In the genomic region with DNA sequence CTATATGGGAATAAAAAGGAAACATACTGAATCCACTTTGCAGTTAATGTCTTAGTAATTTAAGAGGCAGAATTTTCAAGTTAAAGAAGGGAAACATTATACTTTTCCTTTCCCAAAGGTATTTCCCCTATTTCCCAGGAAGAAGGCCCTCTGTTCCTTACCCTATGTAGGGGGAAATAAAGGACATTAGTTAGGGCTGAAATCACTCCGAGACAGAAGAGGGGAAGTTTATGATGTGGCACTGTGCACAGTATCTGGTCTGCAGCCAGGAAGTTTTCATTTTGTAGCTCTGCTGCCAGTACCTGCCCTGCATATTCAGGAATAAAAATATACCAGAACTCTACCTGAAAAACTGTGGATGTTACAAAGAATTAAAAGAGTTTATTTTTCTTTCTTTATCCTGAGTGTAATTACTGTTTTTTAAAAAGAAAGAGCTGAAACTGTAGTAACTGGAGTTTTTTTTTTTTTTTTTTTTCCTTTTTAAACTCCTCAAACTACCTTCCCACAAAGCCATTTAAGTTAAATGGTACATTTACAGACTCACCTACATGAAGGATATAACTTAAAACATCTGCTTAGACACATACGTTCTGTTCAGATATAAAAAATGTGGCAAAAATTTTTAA, we compare ENCODE assay signal across 9 cellular contexts. TPM values are rescaled to one million over a fixed set of nuclear protein-coding genes. Genes with fewer than 3 reads are reported as not detected.
DNase-seq lines count a peak whose midpoint lies in the region; ATAC-seq and TF ChIP-seq lines count a peak whose summit lies in the region.
"Had no signal": no experiment of that assay in that cellular context is flagged by ENCODE, and none has a peak within 500 bp of the region (broad histone marks: within the 10 kb centered on the region; RNA-seq: fewer than 3 reads in every experiment).

No MANE protein-coding gene starts in this region.

- H3K9me3 ChIP-seq in MM.1S (replicated peaks; ENCODE audit: insufficient read depth, low read length) = no peaks in the 10 kb centered on the region
- H3K9me3 ChIP-seq in upper lobe of left lung = no peaks in the 10 kb centered on the region

- no peak overlapping the region for H3K4me3 Mint-ChIP-seq in activated naive CD8-positive, alpha-beta T cell treated with anti-CD3 and anti-CD28 coated beads, Interleukin-2, amount 50 U/mL, for 24 hours
- H3K4me3 Mint-ChIP-seq in activated naive CD8-positive, alpha-beta T cell treated with anti-CD3 and anti-CD28 coated beads for 36 hours = no peak overlapping the region

- H3K36me3 Mint-ChIP-seq in activated naive CD8-positive, alpha-beta T cell treated with anti-CD3 and anti-CD28 coated beads, Interleukin-2, amount 50 U/mL, for 24 hours (ENCODE audit: low read depth) = no peaks in the 10 kb centered on the region
- no peaks in the 10 kb centered on the region for H3K36me3 Mint-ChIP-seq in activated naive CD8-positive, alpha-beta T cell treated with anti-CD3 and anti-CD28 coated beads for 36 hours

- peaks cover 6% of the 10 kb centered on the region for H3K4me1 Mint-ChIP-seq in activated naive CD8-positive, alpha-beta T cell treated with anti-CD3 and anti-CD28 coated beads, Interleukin-2, amount 50 U/mL, for 24 hours
- H3K4me1 Mint-ChIP-seq in activated naive CD8-positive, alpha-beta T cell treated with anti-CD3 and anti-CD28 coated beads for 36 hours = peaks cover 6% of the 10 kb centered on the region

- no peak overlapping the region for H2AFZ ChIP-seq in MM.1S (ENCODE audit: low read length)

- DNase-seq in activated naive CD8-positive, alpha-beta T cell treated with anti-CD3 and anti-CD28 coated beads, Interleukin-2, amount 50 U/mL, for 24 hours = no peak
- no peak for DNase-seq in activated naive CD8-positive, alpha-beta T cell treated with anti-CD3 and anti-CD28 coated beads for 36 hours
- DNase-seq in MM.1S (no peak), erythroblast (lab: John Stamatoyannopoulos, UW) (peak in 1 of 2 experiments; percentile 30), upper lobe of left lung (no peak), islet precursor cell (no peak), NCI-H146 treated with DMSO at 0.1 percent for 48 hours (lab: John Stamatoyannopoulos, UW; ENCODE audit: unreplicated experiment) (no peak)

- TF ChIP-seq EP300 in upper lobe of left lung (IDR thresholded peaks at IDR 0.05) = no peak

- H3K27ac Mint-ChIP-seq in activated naive CD8-positive, alpha-beta T cell treated with anti-CD3 and anti-CD28 coated beads, Interleukin-2, amount 50 U/mL, for 24 hours = no peak overlapping the region
- no peak overlapping the region for H3K27ac Mint-ChIP-seq in activated naive CD8-positive, alpha-beta T cell treated with anti-CD3 and anti-CD28 coated beads for 36 hours

- H3K27me3 Mint-ChIP-seq in activated naive CD8-positive, alpha-beta T cell treated with anti-CD3 and anti-CD28 coated beads, Interleukin-2, amount 50 U/mL, for 24 hours = peaks cover 36% of the 10 kb centered on the region
- peaks cover 55% of the 10 kb centered on the region for H3K27me3 Mint-ChIP-seq in activated naive CD8-positive, alpha-beta T cell treated with anti-CD3 and anti-CD28 coated beads for 36 hours

- H3K27ac ChIP-seq in MM.1S (ENCODE audit: low read length) (peak overlapping the region; percentile 34; the same call in 1 of the 2 replicates), upper lobe of left lung (peak overlapping the region; percentile 3 to 95 (median 41))

- H3K4me2 ChIP-seq in MM.1S (ENCODE audit: low read depth, low read length) = peak overlapping the region; percentile 69

- no peaks in the 10 kb centered on the region for H3K9me2 ChIP-seq in MM.1S (replicated peaks; ENCODE audit: insufficient read depth, low read length)

- WGBS in upper lobe of left lung, 2 donors = 32 to 40% methylated on average over 2 of the region's 2 CpGs

- peaks cover 9% of the 10 kb centered on the region; the same call in 1 of the 2 replicates for H3K4me1 ChIP-seq in MM.1S (ENCODE audit: low read length)
- peaks cover 5 to 40% (median 16%) of the 10 kb centered on the region in 4 donors for H3K4me1 ChIP-seq in upper lobe of left lung

- H3K9me3 Mint-ChIP-seq in activated naive CD8-positive, alpha-beta T cell treated with anti-CD3 and anti-CD28 coated beads, Interleukin-2, amount 50 U/mL, for 24 hours = no peaks in the 10 kb centered on the region
- H3K9me3 Mint-ChIP-seq in activated naive CD8-positive, alpha-beta T cell treated with anti-CD3 and anti-CD28 coated beads for 36 hours = no peaks in the 10 kb centered on the region

- peak overlapping the region; percentile 95 for H3K9ac ChIP-seq in MM.1S (ENCODE audit: low read length)

- peaks cover 12% of the 10 kb centered on the region; the same call in 1 of the 2 replicates for H3F3A ChIP-seq in MM.1S (ENCODE audit: insufficient read depth, low read length)

- peaks cover 100% of the 10 kb centered on the region for H3K79me2 ChIP-seq in MM.1S (ENCODE audit: low read length)

- TF ChIP-seq CTCF in MM.1S (IDR thresholded peaks at IDR 0.05; ENCODE audit: low read length) = no peak
- no peak for TF ChIP-seq CTCF in upper lobe of left lung (IDR thresholded peaks at IDR 0.05)

- TF ChIP-seq POLR2A in erythroblast (IDR thresholded peaks at IDR 0.05; ENCODE audit: low read length) (peak; percentile 72), upper lobe of left lung (IDR thresholded peaks at IDR 0.05) (no peak)

- peak; percentile 40 for ATAC-seq in activated naive CD8-positive, alpha-beta T cell treated with anti-CD3 and anti-CD28 coated beads, Interleukin-2, amount 50 U/mL, for 24 hours
- ATAC-seq in upper lobe of left lung (ENCODE audit: low FRiP score in 2 of 2) = peak in 1 of 2 donors; percentile 43
- ATAC-seq in GM21360 (IDR thresholded peaks at IDR 0.05; ENCODE audit: unreplicated experiment) = no peak
- ATAC-seq: HCT116 had no signal

- H3K36me3 ChIP-seq in MM.1S (replicated peaks; ENCODE audit: insufficient read depth, low read length) = peaks cover 17% of the 10 kb centered on the region
- no peaks in the 10 kb centered on the region for H3K36me3 ChIP-seq in upper lobe of left lung

- peaks cover 20% of the 10 kb centered on the region for H4K20me1 ChIP-seq in MM.1S (ENCODE audit: insufficient read depth, low read length)

- H3K27me3 ChIP-seq in MM.1S (replicated peaks; ENCODE audit: insufficient read depth, low read length) (no peaks in the 10 kb centered on the region), upper lobe of left lung (no peaks in the 10 kb centered on the region)

- peak overlapping the region; percentile 79 for H3K4me3 ChIP-seq in MM.1S (ENCODE audit: low read length)
- peak overlapping the region in 2 of 4 donors; percentile 2 to 7 for H3K4me3 ChIP-seq in upper lobe of left lung

RNA-seq across cellular contexts. Expression of a gene that starts 7.3 kb away (rescaled TPM):
- 1 to 10 TPM; 1.5 to 2.1 TPM for total RNA-seq in activated naive CD8-positive, alpha-beta T cell treated with anti-CD3 and anti-CD28 coated beads for 36 hours
- 10 to 100 TPM; 20.5 to 46.2 (median 35.8) TPM for total RNA-seq in upper lobe of left lung

Comparison
In these comparisons a context has a peak if more than half of its experiments do, and no peak if none do; other contexts are left out.
1. RNA of a gene that starts 7.3 kb away (total RNA-seq): 20.5 to 46.2 TPM in upper lobe of left lung; 1.5 to 2.1 TPM in activated naive CD8-positive, alpha-beta T cell treated with anti-CD3 and anti-CD28 coated beads for 36 hours; every median in the first group is over 4 times any median in the second.